In the genomic region with DNA sequence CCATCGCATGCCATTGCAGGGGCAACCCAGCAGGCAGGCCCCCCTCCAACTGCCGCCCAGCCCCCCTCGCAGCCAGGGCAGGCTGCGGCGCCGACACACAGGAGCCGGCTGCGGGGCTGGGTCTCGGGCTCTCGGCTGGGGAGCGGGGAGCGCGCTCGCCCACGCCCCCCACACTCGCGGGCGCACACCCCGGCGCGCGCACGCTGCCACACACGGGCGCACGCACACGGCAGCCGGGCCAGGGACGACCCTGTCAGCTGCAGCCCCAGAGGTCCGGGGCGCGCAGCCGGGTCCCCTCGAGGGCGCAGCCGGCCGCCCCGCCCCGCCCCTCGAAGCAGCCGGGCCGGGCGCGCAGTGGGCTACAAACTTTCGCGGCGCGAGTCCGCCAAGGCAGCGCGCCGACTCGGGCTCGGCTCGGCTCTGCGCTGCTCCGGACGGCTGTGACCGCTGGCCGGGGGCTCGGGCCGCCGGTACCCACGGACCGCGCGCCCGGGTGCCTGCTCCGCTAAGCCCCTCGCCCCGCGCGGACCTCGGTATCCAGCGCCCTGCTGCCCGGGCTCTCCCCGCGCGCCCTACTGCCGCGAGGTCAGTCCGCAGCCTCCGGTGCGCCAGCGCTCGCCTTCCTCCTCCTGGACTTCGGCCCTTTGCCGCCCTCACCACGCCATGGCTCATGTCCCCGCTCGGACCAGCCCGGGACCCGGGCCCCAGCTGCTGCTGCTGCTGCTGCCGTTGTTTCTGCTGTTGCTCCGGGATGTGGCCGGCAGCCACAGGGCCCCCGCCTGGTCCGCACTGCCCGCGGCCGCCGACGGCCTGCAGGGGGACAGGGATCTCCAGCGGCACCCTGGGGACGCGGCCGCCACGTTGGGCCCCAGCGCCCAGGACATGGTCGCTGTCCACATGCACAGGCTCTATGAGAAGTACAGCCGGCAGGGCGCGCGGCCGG, we compare ENCODE assay signal across 8 cellular contexts. TPM values are rescaled to one million over a fixed set of nuclear protein-coding genes. Genes with fewer than 3 reads are reported as not detected.
DNase-seq lines count a peak whose midpoint lies in the region; ATAC-seq and TF ChIP-seq lines count a peak whose summit lies in the region.

A gene with protein sequence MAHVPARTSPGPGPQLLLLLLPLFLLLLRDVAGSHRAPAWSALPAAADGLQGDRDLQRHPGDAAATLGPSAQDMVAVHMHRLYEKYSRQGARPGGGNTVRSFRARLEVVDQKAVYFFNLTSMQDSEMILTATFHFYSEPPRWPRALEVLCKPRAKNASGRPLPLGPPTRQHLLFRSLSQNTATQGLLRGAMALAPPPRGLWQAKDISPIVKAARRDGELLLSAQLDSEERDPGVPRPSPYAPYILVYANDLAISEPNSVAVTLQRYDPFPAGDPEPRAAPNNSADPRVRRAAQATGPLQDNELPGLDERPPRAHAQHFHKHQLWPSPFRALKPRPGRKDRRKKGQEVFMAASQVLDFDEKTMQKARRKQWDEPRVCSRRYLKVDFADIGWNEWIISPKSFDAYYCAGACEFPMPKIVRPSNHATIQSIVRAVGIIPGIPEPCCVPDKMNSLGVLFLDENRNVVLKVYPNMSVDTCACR (plus strand): TSS at position 209 of the 943 bp plus-strand sequence. CDS start 455 bp downstream, at position 664.

- no peaks in the 10 kb centered on the region for H3K36me3 Mint-ChIP-seq in CD4-positive, CD25-positive, alpha-beta regulatory T cell
- H3K36me3 Mint-ChIP-seq in WTC11 = no peaks in the 10 kb centered on the region

- peaks cover 4% of the 10 kb centered on the region for H3K4me1 ChIP-seq in CD4-positive, CD25-positive, alpha-beta regulatory T cell (ENCODE audit: control insufficient read depth, insufficient read depth, low read length, poor library complexity, severe bottlenecking)
- no peaks in the 10 kb centered on the region for H3K4me1 ChIP-seq in psoas muscle

- H3K27me3 ChIP-seq in CD4-positive, CD25-positive, alpha-beta regulatory T cell (ENCODE audit: control insufficient read depth, insufficient read depth, low read length) = no peaks in the 10 kb centered on the region
- H3K27me3 ChIP-seq in psoas muscle (ENCODE audit: insufficient read depth in 3 of 3, low read length in 2 of 3) = peaks cover 0 to 29% (median 0%) of the 10 kb centered on the region in 3 donors

- H3K36me3 ChIP-seq in CD4-positive, CD25-positive, alpha-beta regulatory T cell (ENCODE audit: control insufficient read depth, insufficient read depth, low read length) = no peaks in the 10 kb centered on the region
- no peaks in the 10 kb centered on the region for H3K36me3 ChIP-seq in psoas muscle (ENCODE audit: insufficient read depth in 1 of 2, low read depth in 1 of 2)

- no peak for DNase-seq in CD4-positive, CD25-positive, alpha-beta regulatory T cell
- DNase-seq in WTC11 (ENCODE audit: low spot score) (peak; percentile 42), head of caudate nucleus (peak in 27 of 42 donors; percentile 13 to 67 (median 44)), psoas muscle (no peak)

- no peak within 1 kb of the TSS for H3K4me3 ChIP-seq in CD4-positive, CD25-positive, alpha-beta regulatory T cell (ENCODE audit: low read depth, low read length)
- peak within 1 kb of the TSS; percentile 60 for H3K4me3 ChIP-seq in psoas muscle

- 2 to 3% (median 2%) methylated on average over 70 to 115 of the region's 115 CpGs for WGBS in psoas muscle, 3 donors

- TF ChIP-seq CTCF in WTC11 (IDR thresholded peaks at IDR 0.05) (no peak), psoas muscle (IDR thresholded peaks at IDR 0.05) (no peak)

- H3K27ac Mint-ChIP-seq in CD4-positive, CD25-positive, alpha-beta regulatory T cell = no peak within 1 kb of the TSS
- no peak within 1 kb of the TSS for H3K27ac Mint-ChIP-seq in WTC11

- no peaks in the 10 kb centered on the region for H3K9me3 Mint-ChIP-seq in CD4-positive, CD25-positive, alpha-beta regulatory T cell
- no peaks in the 10 kb centered on the region for H3K9me3 Mint-ChIP-seq in WTC11

- H3K4me3 Mint-ChIP-seq in CD4-positive, CD25-positive, alpha-beta regulatory T cell = peak within 1 kb of the TSS in 3 of 4 donors; percentile 22 to 86 (median 40)
- H3K4me3 Mint-ChIP-seq in WTC11 = peak within 1 kb of the TSS; percentile 77

- ATAC-seq in CD4-positive, CD25-positive, alpha-beta regulatory T cell (ENCODE audit: low read depth in 2 of 2) = no peak
- ATAC-seq in WTC11 = peak; percentile 64
- peak in 3 of 4 donors; percentile 18 to 42 (median 38) for ATAC-seq in psoas muscle
- no peak for ATAC-seq in HG03432 (IDR thresholded peaks at IDR 0.05; ENCODE audit: unreplicated experiment)
- no peak for ATAC-seq in HG03342 (IDR thresholded peaks at IDR 0.05; ENCODE audit: unreplicated experiment)
- ATAC-seq in GM19397 (IDR thresholded peaks at IDR 0.05; ENCODE audit: unreplicated experiment) = no peak
- no peak for ATAC-seq in HG02973 (IDR thresholded peaks at IDR 0.05; ENCODE audit: unreplicated experiment)

- intact Hi-C loops in head of caudate nucleus (cut with DNase I) (no loop called here), psoas muscle (cut with DNase I) (no loop called here)

- H3K4me1 Mint-ChIP-seq in CD4-positive, CD25-positive, alpha-beta regulatory T cell = peaks cover 0 to 14% (median 1%) of the 10 kb centered on the region in 4 donors
- H3K4me1 Mint-ChIP-seq in WTC11 = peaks cover 21% of the 10 kb centered on the region

- POLR2A ChIA-PET in WTC11 (lab: Charles Lee) = no interaction called here

- H3K27ac ChIP-seq in CD4-positive, CD25-positive, alpha-beta regulatory T cell (ENCODE audit: insufficient read depth, low read length, poor library complexity, severe bottlenecking) = no peak within 1 kb of the TSS
- no peak within 1 kb of the TSS for H3K27ac ChIP-seq in psoas muscle

- H3K27me3 Mint-ChIP-seq in CD4-positive, CD25-positive, alpha-beta regulatory T cell = peaks cover 10% of the 10 kb centered on the region
- peaks cover 47% of the 10 kb centered on the region for H3K27me3 Mint-ChIP-seq in WTC11 (ENCODE audit: low read depth)

- CTCF ChIA-PET in WTC11 (lab: Charles Lee) = interaction anchor here (0.6 to 3.0 kb wide), 9 partner anchors 9 to 305 kb away, joined by 3 to 14 read pairs (median 5); no protein-coding TSS in a partner anchor

- no peaks in the 10 kb centered on the region for H3K9me3 ChIP-seq in CD4-positive, CD25-positive, alpha-beta regulatory T cell (ENCODE audit: control insufficient read depth in 2 of 2, low read length in 2 of 2)
- no peaks in the 10 kb centered on the region for H3K9me3 ChIP-seq in psoas muscle

TF ChIP-seq in WTC11, 78 proteins besides CTCF, POLR2A, EP300 and RAD21 (continues in another document):
- TF ChIP-seq FOXJ3 (CRISPR knock-in tag; IDR thresholded peaks at IDR 0.05; ENCODE audit: borderline replicate concordance) (no peak), ZNF671 (CRISPR knock-in tag; IDR thresholded peaks at IDR 0.05) (no peak), CREB1 (CRISPR knock-in tag; IDR thresholded peaks at IDR 0.05) (no peak), ZNF263 (CRISPR knock-in tag; IDR thresholded peaks at IDR 0.05; ENCODE audit: low read depth) (no peak), RELA (CRISPR knock-in tag; IDR thresholded peaks at IDR 0.05; ENCODE audit: borderline replicate concordance) (no peak), ZNF219 (CRISPR knock-in tag; IDR thresholded peaks at IDR 0.05; ENCODE audit: borderline replicate concordance) (0 out of 2 replicates have a peak, but pooled peaks have one; percentile 36)
- TF ChIP-seq, protein P1, sequence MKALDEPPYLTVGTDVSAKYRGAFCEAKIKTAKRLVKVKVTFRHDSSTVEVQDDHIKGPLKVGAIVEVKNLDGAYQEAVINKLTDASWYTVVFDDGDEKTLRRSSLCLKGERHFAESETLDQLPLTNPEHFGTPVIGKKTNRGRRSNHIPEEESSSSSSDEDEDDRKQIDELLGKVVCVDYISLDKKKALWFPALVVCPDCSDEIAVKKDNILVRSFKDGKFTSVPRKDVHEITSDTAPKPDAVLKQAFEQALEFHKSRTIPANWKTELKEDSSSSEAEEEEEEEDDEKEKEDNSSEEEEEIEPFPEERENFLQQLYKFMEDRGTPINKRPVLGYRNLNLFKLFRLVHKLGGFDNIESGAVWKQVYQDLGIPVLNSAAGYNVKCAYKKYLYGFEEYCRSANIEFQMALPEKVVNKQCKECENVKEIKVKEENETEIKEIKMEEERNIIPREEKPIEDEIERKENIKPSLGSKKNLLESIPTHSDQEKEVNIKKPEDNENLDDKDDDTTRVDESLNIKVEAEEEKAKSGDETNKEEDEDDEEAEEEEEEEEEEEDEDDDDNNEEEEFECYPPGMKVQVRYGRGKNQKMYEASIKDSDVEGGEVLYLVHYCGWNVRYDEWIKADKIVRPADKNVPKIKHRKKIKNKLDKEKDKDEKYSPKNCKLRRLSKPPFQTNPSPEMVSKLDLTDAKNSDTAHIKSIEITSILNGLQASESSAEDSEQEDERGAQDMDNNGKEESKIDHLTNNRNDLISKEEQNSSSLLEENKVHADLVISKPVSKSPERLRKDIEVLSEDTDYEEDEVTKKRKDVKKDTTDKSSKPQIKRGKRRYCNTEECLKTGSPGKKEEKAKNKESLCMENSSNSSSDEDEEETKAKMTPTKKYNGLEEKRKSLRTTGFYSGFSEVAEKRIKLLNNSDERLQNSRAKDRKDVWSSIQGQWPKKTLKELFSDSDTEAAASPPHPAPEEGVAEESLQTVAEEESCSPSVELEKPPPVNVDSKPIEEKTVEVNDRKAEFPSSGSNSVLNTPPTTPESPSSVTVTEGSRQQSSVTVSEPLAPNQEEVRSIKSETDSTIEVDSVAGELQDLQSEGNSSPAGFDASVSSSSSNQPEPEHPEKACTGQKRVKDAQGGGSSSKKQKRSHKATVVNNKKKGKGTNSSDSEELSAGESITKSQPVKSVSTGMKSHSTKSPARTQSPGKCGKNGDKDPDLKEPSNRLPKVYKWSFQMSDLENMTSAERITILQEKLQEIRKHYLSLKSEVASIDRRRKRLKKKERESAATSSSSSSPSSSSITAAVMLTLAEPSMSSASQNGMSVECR (CRISPR knock-in tag; IDR thresholded peaks at IDR 0.05; ENCODE audit: borderline replicate concordance) = no peak
- TF ChIP-seq, protein P2, sequence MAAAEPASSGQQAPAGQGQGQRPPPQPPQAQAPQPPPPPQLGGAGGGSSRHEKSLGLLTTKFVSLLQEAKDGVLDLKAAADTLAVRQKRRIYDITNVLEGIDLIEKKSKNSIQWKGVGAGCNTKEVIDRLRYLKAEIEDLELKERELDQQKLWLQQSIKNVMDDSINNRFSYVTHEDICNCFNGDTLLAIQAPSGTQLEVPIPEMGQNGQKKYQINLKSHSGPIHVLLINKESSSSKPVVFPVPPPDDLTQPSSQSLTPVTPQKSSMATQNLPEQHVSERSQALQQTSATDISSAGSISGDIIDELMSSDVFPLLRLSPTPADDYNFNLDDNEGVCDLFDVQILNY (CRISPR knock-in tag; IDR thresholded peaks at IDR 0.05) = 0 out of 2 replicates have a peak, but pooled peaks have one; percentile 18

RNA-seq across cellular contexts. Expression of the gene that starts here (rescaled TPM):
- total RNA-seq in CD4-positive, CD25-positive, alpha-beta regulatory T cell = not detected
- not detected for polyA plus RNA-seq in CD4-positive, CD25-positive, alpha-beta regulatory T cell
- total RNA-seq in WTC11 (2021) (0.09 to 0.24 TPM (median 0.18 TPM) in 3 replicates), psoas muscle (under 1 TPM in 2 of 4 donors, not detected in 2; 0.19 to 0.58 TPM)
- polyA plus RNA-seq in psoas muscle = under 1 TPM; 0.03 to 0.14 (median 0.05) TPM

Comparison
In these comparisons a context has a peak if more than half of its experiments do, and no peak if none do; other contexts are left out.
1. Peak in DNase-seq and ATAC-seq in WTC11; RNA of the gene not detected or under 1 TPM.
2. Peak in ATAC-seq and H3K4me3 ChIP-seq in psoas muscle; RNA of the gene not detected or under 1 TPM.
3. DNase-seq: peak in head of caudate nucleus (27 of 42); none in CD4-positive, CD25-positive, alpha-beta regulatory T cell (0 of 3) and psoas muscle (0 of 2).